In genomic region chr1:3856923-3857790, GRCh38 we compare ENCODE assay signal across 8 cellular contexts.
DNase-seq lines count a peak whose midpoint lies in the region; ATAC-seq and TF ChIP-seq lines count a peak whose summit lies in the region.

TSS of gene CEP104 (minus strand) at chr1:3857211. CDS start at chr1:3852407, 4,804 bp downstream.
TSS of gene DFFB (plus strand) at chr1:3857476. CDS start at chr1:3857604, 128 bp downstream.

- ATAC-seq in GM18499 (IDR thresholded peaks at IDR 0.05; ENCODE audit: insufficient read depth, unreplicated experiment) (peak; percentile 78), HG02943 (IDR thresholded peaks at IDR 0.05; ENCODE audit: low read depth, unreplicated experiment) (peak; percentile 94)

- no peak for TF ChIP-seq CTCF in astrocyte of the spinal cord (IDR thresholded peaks at IDR 0.05; ENCODE audit: low read depth, low read length)
- TF ChIP-seq CTCF in retinal pigment epithelial cell (conservative IDR thresholded peaks at IDR 0.05; ENCODE audit: low read depth, low read length) = peak; percentile 39

- in situ Hi-C loops in astrocyte of the spinal cord (cut with HindIII; ENCODE audit: low sequenced_read_pairs) = no loop called here

- DNase-seq in NCI-H1930 (lab: John Stamatoyannopoulos, UW) (peak; percentile 96), T-helper 9 cell (peak; percentile 94), astrocyte of the spinal cord (ENCODE audit: low read depth, low spot score) (peak; percentile 90), hypothalamus (lab: John Stamatoyannopoulos, UW) (peak; percentile 65 to 98 (median 83)), retinal pigment epithelial cell (ENCODE audit: low read depth) (peak; percentile 77), NCI-H2029 treated with DMSO at 0.1 percent for 48 hours (lab: John Stamatoyannopoulos, UW) (no peak)

- H3K4me3 ChIP-seq in astrocyte of the spinal cord (ENCODE audit: low read depth, low read length) = peak within 1 kb of the TSS; percentile 86
- peak within 1 kb of the TSS; percentile 84 for H3K4me3 ChIP-seq in retinal pigment epithelial cell (ENCODE audit: low read length)
